In the genomic region with DNA sequence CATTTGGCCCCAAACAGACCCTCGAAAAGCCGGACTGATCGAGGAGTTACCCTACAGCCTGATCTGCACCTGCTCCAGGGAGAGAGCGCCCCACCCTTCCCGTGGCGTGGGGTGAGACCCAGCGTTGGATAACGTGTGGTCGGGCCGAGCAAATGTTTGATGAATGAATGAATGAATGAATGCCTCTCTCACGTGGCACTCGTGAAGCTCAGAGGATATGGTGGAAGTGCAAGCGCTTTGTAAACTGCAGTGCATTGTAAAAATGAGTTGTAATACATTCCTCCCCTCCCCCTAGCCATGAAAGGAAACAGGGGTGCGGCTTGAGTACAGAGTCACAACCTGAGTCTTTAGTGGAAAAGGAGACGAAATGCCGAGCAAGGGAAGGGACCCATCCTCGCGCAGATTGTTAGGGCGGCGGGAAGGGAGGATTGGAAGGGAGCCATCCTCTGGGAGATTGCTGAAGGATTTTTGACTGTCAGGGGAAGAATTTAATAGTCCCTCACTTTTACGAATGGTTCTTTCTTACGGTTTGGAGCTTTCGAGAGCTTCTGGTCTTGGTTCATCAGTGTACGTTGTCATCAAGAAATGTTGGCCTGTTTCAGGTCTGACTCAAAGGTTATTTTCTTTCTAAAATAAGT, we compare ENCODE assay signal across 8 cellular contexts. TPM values are rescaled to one million over a fixed set of nuclear protein-coding genes. Genes with fewer than 3 reads are reported as not detected.
A peak's percentile ranks its signal among the peaks of the same experiment; 100 is the strongest.
DNase-seq lines count a peak whose midpoint lies in the region; ATAC-seq and TF ChIP-seq lines count a peak whose summit lies in the region.

No MANE protein-coding gene starts in this region.

- in situ Hi-C loops in astrocyte of the spinal cord (cut with HindIII; ENCODE audit: low sequenced_read_pairs): no loop called here

- H3K4me3 ChIP-seq in BE2C (ENCODE audit: low read depth, low read length) (peak overlapping the region; percentile 98), astrocyte of the spinal cord (ENCODE audit: low read depth, low read length) (peak overlapping the region; percentile 99), iPS-18a (ENCODE audit: low read length) (peak overlapping the region; percentile 98), smooth muscle cell (peak overlapping the region; percentile 98)

- peak overlapping the region; percentile 56 for H2AFZ ChIP-seq in smooth muscle cell (ENCODE audit: low read depth)

- no peaks in the 10 kb centered on the region for H3K9me3 ChIP-seq in BE2C
- H3K9me3 ChIP-seq in iPS-18a (ENCODE audit: control insufficient read depth, low read depth, low read length): no peaks in the 10 kb centered on the region
- no peaks in the 10 kb centered on the region for H3K9me3 ChIP-seq in smooth muscle cell (replicated peaks; ENCODE audit: low read depth)

- H3K27me3 ChIP-seq in BE2C: no peaks in the 10 kb centered on the region
- peaks cover 6% of the 10 kb centered on the region for H3K27me3 ChIP-seq in iPS-18a (ENCODE audit: control insufficient read depth, insufficient read depth, low read length)
- H3K27me3 ChIP-seq in smooth muscle cell (ENCODE audit: low read depth): no peaks in the 10 kb centered on the region

- H3K4me2 ChIP-seq in smooth muscle cell: peak overlapping the region; percentile 86

- H3K4me1 ChIP-seq in BE2C (peaks cover 3% of the 10 kb centered on the region; the same call in 1 of the 2 replicates), iPS-18a (ENCODE audit: control insufficient read depth, low read depth, low read length) (peaks cover 12% of the 10 kb centered on the region), smooth muscle cell (ENCODE audit: low read depth) (peaks cover 19% of the 10 kb centered on the region)

- ATAC-seq in GM18858 (IDR thresholded peaks at IDR 0.05; ENCODE audit: unreplicated experiment): peak; percentile 12
- peak; percentile 14 for ATAC-seq in HG03060 (IDR thresholded peaks at IDR 0.05; ENCODE audit: low read depth, unreplicated experiment)

- peaks cover 63% of the 10 kb centered on the region for H3K79me2 ChIP-seq in smooth muscle cell (ENCODE audit: low read depth)

- no peaks in the 10 kb centered on the region for H3F3A ChIP-seq in smooth muscle cell (ENCODE audit: low read depth)

- H4K20me1 ChIP-seq in smooth muscle cell (ENCODE audit: low read depth): peaks cover 44% of the 10 kb centered on the region

- TF ChIP-seq CTCF in BE2C (IDR thresholded peaks at IDR 0.05; ENCODE audit: low read depth, low read length): no peak
- no peak for TF ChIP-seq CTCF in astrocyte of the spinal cord (IDR thresholded peaks at IDR 0.05; ENCODE audit: low read depth, low read length)
- TF ChIP-seq CTCF in smooth muscle cell (IDR thresholded peaks at IDR 0.05; ENCODE audit: borderline replicate concordance, insufficient read depth, poor library complexity, severe bottlenecking): no peak

- H3K36me3 ChIP-seq in BE2C: no peaks in the 10 kb centered on the region
- peaks cover 13% of the 10 kb centered on the region for H3K36me3 ChIP-seq in iPS-18a (ENCODE audit: control insufficient read depth, low read depth, low read length)
- no peaks in the 10 kb centered on the region for H3K36me3 ChIP-seq in smooth muscle cell (ENCODE audit: low read depth)

- H3K27ac ChIP-seq in iPS-18a (ENCODE audit: low read length) (peak overlapping the region; percentile 92), smooth muscle cell (ENCODE audit: low read depth) (peak overlapping the region; percentile 92)

- 2% methylated on average over 24 of the region's 24 CpGs for WGBS in smooth muscle cell (ENCODE audit: low lambda C conversion rate)

- DNase-seq in BE2C (no peak), OCI-M1 (lab: John Stamatoyannopoulos, UW) (peak; percentile 91), astrocyte of the spinal cord (ENCODE audit: low read depth, low spot score) (peak; percentile 48), smooth muscle cell (lab: John Stamatoyannopoulos, UW; ENCODE audit: unreplicated experiment) (no peak)
- DNase-seq in activated effector memory CD4-positive, alpha-beta T cell treated with Interleukin-2 at 50 U/mL for 16 hours: no peak

- H3K9ac ChIP-seq in iPS-18a (ENCODE audit: low read length) (peak overlapping the region; percentile 91), smooth muscle cell (ENCODE audit: low read depth) (peak overlapping the region; percentile 84)

RNA-seq across cellular contexts. Expression of a gene that starts 0.8 kb away (rescaled TPM):
- polyA plus RNA-seq in BE2C (2012; ENCODE audit: insufficient read depth, insufficient read length, low read depth): 16.9 TPM
- 31.6 and 51.3 TPM in 2 replicates for total RNA-seq in smooth muscle cell
- polyA plus RNA-seq in smooth muscle cell: 16.4 and 21.6 TPM in 2 replicates

Comparison
In these comparisons a context has a peak if more than half of its experiments do, and no peak if none do; other contexts are left out.
1. DNase-seq: peak in OCI-M1 (single experiment) and astrocyte of the spinal cord (single experiment); none in BE2C (single experiment), smooth muscle cell (single experiment) and activated effector memory CD4-positive, alpha-beta T cell treated with Interleukin-2 at 50 U/mL for 16 hours (single experiment).
2. Peak in every context shown above with its lines, with median percentiles within 50 percentile points of each other: H3K4me3 ChIP-seq.